Comparison of ENCODE assay signal across 26 cellular contexts in the genomic region with DNA sequence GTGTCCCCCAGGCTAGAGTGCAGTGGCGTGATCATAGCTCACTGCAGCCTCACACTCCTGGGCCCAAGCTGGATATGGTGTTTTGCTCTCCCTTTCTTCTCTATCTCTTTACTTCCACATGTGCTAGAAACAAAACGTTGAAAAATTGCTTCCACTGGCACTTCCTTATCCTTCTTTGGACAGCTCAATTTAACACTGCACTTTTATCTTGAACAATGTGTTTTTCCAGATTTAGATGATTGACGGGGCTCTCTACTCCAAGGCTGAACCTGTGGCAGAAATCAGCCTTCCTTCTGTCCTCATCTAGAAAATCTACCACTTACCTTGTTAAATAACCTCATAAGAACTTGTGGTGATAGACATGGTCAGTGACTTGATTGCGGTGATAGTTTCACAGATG.
"Had no signal": no experiment of that assay in that cellular context is flagged by ENCODE, and none has a peak within 500 bp of the region (broad histone marks: within the 10 kb centered on the region; RNA-seq: fewer than 3 reads in every experiment).

No MANE protein-coding gene starts in this region.

- H3K4me1 Mint-ChIP-seq: T-helper 17 cell had no signal

- H3K4me1 ChIP-seq: colonic mucosa had no signal

- H3K27me3 ChIP-seq: ascending aorta, cardiac muscle cell, colonic mucosa had no signal

- H3K36me3 Mint-ChIP-seq: activated naive CD8-positive, alpha-beta T cell; brain had no signal

- H3K27ac Mint-ChIP-seq: activated naive CD8-positive, alpha-beta T cell; brain; T-helper 17 cell had no signal

- H3K27me3 Mint-ChIP-seq: activated naive CD8-positive, alpha-beta T cell; T-helper 17 cell had no signal

- H3K4me3 ChIP-seq: ascending aorta, cardiac muscle cell, colonic mucosa, left ventricle myocardium inferior, lung, spleen, thoracic aorta had no signal

- ATAC-seq: right cardiac atrium; stimulated activated naive CD8-positive, alpha-beta T cell treated with anti-CD3 and anti-CD28 coated beads, Interleukin-15, Interleukin-2, amounts not matched to agents 100 U/mL and 50 U/mL, for 24 hours; T-helper 17 cell had no signal

- H3K9me3 ChIP-seq: ascending aorta, colonic mucosa, left ventricle myocardium inferior, spleen, thoracic aorta had no signal

- H3K4me3 Mint-ChIP-seq: activated naive CD8-positive, alpha-beta T cell; brain; T-helper 17 cell had no signal

- DNase-seq: activated CD4-positive, alpha-beta T cell treated with anti-CD3 and anti-CD28 coated beads for 48 hours; activated CD4-positive, alpha-beta T cell treated with anti-CD3 and anti-CD28 coated beads, Interleukin-2, amount 50 U/mL, for 48 hours; activated CD4-positive, CD25-positive, alpha-beta regulatory T cell; activated CD8-positive, alpha-beta memory T cell treated with anti-CD3 and anti-CD28 coated beads for 24 hours; activated effector memory CD4-positive, alpha-beta T cell treated with Interleukin-2 at 50 U/mL for 16 hours; activated naive CD4-positive, alpha-beta T cell treated with Interleukin-2 at 50 U/mL for 16 hours; cerebellar nuclear complex; colonic mucosa; effector CD8-positive, alpha-beta T cell; left ventricle myocardium inferior; mesendoderm; occipital lobe; right cardiac atrium; spleen; stimulated activated CD4-positive, alpha-beta T cell treated with anti-CD3 and anti-CD28 coated beads, Interleukin-2, amount 100 ng/mL, for 48 hours; stimulated activated naive CD8-positive, alpha-beta T cell treated with anti-CD3 and anti-CD28 coated beads, Interleukin-15, Interleukin-2, amounts not matched to agents 100 U/mL and 50 U/mL, for 24 hours; T-helper 17 cell; T1000; trophoblast cell had no signal

- H3K36me3 ChIP-seq: ascending aorta, cardiac muscle cell, colonic mucosa, left ventricle myocardium inferior, spleen, thoracic aorta had no signal

- H3K27ac ChIP-seq: ascending aorta, cardiac muscle cell, colonic mucosa, epithelial cell of prostate, left ventricle myocardium inferior, spleen, thoracic aorta had no signal
